ENCODE assay signal across 8 cellular contexts in the genomic region with DNA sequence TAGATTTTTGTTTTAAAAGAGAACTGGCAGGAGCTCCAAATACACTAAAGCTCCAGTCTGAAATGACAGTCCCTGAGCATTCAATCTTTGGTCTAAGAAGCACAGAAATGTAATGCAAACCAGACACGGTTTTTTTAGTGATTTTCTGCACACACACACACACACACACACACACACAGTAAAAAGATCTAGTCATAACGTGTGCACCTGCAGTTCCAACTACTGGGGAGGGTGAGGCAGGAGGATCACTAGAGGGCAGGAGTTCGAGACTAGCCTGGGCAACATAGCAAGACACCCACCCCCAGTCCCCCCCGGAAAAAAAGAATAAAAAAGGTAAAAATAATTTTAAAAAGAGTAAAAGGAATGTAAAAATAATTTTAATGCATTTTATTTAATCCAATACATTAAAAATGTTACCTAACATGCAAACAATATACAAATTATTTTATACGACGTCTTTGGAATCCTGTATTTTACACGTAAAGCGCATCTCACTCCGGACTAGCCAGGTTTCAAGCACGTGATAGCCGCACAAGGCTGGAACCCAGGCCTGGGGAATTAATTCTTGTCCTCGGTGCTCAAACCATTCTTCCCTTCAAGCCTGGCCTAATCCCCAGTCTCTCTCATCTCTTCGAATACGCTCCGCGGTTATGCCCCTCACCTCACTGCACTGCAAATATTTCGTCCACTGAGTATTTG. TPM values are rescaled to one million over a fixed set of nuclear protein-coding genes. Genes with fewer than 3 reads are reported as not detected.
DNase-seq lines count a peak whose midpoint lies in the region; ATAC-seq lines count a peak whose summit lies in the region.

No MANE protein-coding gene starts in this region.

- H3K4me1 Mint-ChIP-seq in activated CD4-positive, alpha-beta memory T cell treated with anti-CD3 and anti-CD28 coated beads, Interleukin-2, amount 10 ng/mL, durations not matched to agents 7 days and 5 days, result peaks cover 50% of the 10 kb centered on the region

- peak overlapping the region; percentile 95 for H3K9ac ChIP-seq in iPS-15b (ENCODE audit: low read depth, low read length)

- POLR2A ChIA-PET in activated CD4-positive, alpha-beta memory T cell treated with anti-CD3 and anti-CD28 coated beads, Interleukin-2, amount 10 ng/mL, durations not matched to agents 7 days and 5 days (lab: Charles Lee), result interaction anchor here (0.5 to 4.3 kb wide), 22 partner anchors 9 to 1167 kb away, joined by 3 to 75 read pairs (median 4); a partner anchor contains a TSS

- H3K27ac Mint-ChIP-seq in activated CD4-positive, alpha-beta memory T cell treated with anti-CD3 and anti-CD28 coated beads, Interleukin-2, amount 10 ng/mL, durations not matched to agents 7 days and 5 days, result peak overlapping the region; percentile 92

- CTCF ChIA-PET in activated CD4-positive, alpha-beta memory T cell treated with anti-CD3 and anti-CD28 coated beads, Interleukin-2, amount 10 ng/mL, durations not matched to agents 7 days and 5 days (lab: Charles Lee), result interaction anchor here (0.7 to 9.7 kb wide), 6 partner anchors 12 to 198 kb away, joined by 3 to 178 read pairs (median 5); no protein-coding TSS in a partner anchor

- H3K9me3 ChIP-seq in iPS-15b (ENCODE audit: control insufficient read depth, insufficient read depth, low read length), result peaks cover under 1% of the 10 kb centered on the region

- H3K9me3 Mint-ChIP-seq in activated CD4-positive, alpha-beta memory T cell treated with anti-CD3 and anti-CD28 coated beads, Interleukin-2, amount 10 ng/mL, durations not matched to agents 7 days and 5 days, result peaks cover under 1% of the 10 kb centered on the region

- peak; percentile 42 for DNase-seq in activated CD4-positive, alpha-beta T cell treated with anti-CD3 and anti-CD28 coated beads for 48 hours
- no peak for DNase-seq in activated CD4-positive, alpha-beta T cell treated with anti-CD3 and anti-CD28 coated beads for 4 hours
- no peak for DNase-seq in activated CD4-positive, alpha-beta memory T cell treated with anti-CD3 and anti-CD28 coated beads, Interleukin-2, amount 10 ng/mL, durations not matched to agents 7 days and 5 days
- no peak for DNase-seq in substantia nigra (lab: John Stamatoyannopoulos, UW)
- no peak for DNase-seq in COR-L47 (lab: John Stamatoyannopoulos, UW)

- peaks cover 2% of the 10 kb centered on the region for H3K36me3 ChIP-seq in iPS-15b (ENCODE audit: control insufficient read depth, insufficient read depth, low read length)

- ATAC-seq in GM19463 (IDR thresholded peaks at IDR 0.05; ENCODE audit: unreplicated experiment) (no peak), HG03280 (IDR thresholded peaks at IDR 0.05; ENCODE audit: unreplicated experiment) (no peak)

- H3K4me1 ChIP-seq in iPS-15b (ENCODE audit: control insufficient read depth, insufficient read depth, low read length), result peaks cover 6% of the 10 kb centered on the region

- peak overlapping the region; percentile 98 for H3K4me3 ChIP-seq in iPS-15b (ENCODE audit: low read depth, low read length)

- no peaks in the 10 kb centered on the region for H3K27me3 Mint-ChIP-seq in activated CD4-positive, alpha-beta memory T cell treated with anti-CD3 and anti-CD28 coated beads, Interleukin-2, amount 10 ng/mL, durations not matched to agents 7 days and 5 days

- peaks cover 22% of the 10 kb centered on the region for H3K36me3 Mint-ChIP-seq in activated CD4-positive, alpha-beta memory T cell treated with anti-CD3 and anti-CD28 coated beads, Interleukin-2, amount 10 ng/mL, durations not matched to agents 7 days and 5 days (ENCODE audit: low read depth)

- peak overlapping the region; percentile 85 for H3K27ac ChIP-seq in substantia nigra (ENCODE audit: low read depth, low read length, poor library complexity, severe bottlenecking)

- H3K4me3 Mint-ChIP-seq in activated CD4-positive, alpha-beta memory T cell treated with anti-CD3 and anti-CD28 coated beads, Interleukin-2, amount 10 ng/mL, durations not matched to agents 7 days and 5 days, result peak overlapping the region; percentile 98

- no peaks in the 10 kb centered on the region for H3K27me3 ChIP-seq in iPS-15b (ENCODE audit: control insufficient read depth, insufficient read depth, low read length)

RNA-seq across cellular contexts. Expression of a gene that starts 0.8 kb away (rescaled TPM):
- total RNA-seq in activated CD4-positive, alpha-beta memory T cell treated with anti-CD3 and anti-CD28 coated beads, Interleukin-2, amount 10 ng/mL, durations not matched to agents 7 days and 5 days, result 10 to 100 TPM; 38.5 to 41.0 TPM

RNA-seq across cellular contexts. Expression of a gene that starts 23.6 kb away (rescaled TPM):
- 10 to 100 TPM; 68.7 to 73.4 TPM for total RNA-seq in activated CD4-positive, alpha-beta memory T cell treated with anti-CD3 and anti-CD28 coated beads, Interleukin-2, amount 10 ng/mL, durations not matched to agents 7 days and 5 days
